ENCODE assay signal across 17 cellular contexts in genomic region chr7:37371755-37372154, GRCh38.
A peak's percentile ranks its signal among the peaks of the same experiment; 100 is the strongest.
DNase-seq lines count a peak whose midpoint lies in the region; ATAC-seq and TF ChIP-seq lines count a peak whose summit lies in the region.
"Had no signal": no experiment of that assay in that cellular context is flagged by ENCODE, and none has a peak within 500 bp of the region (broad histone marks: within the 10 kb centered on the region; RNA-seq: fewer than 3 reads in every experiment).

No MANE protein-coding gene starts in this region.

- no peak overlapping the region for H3K4me3 ChIP-seq in mesendoderm (ENCODE audit: low read length)
- H3K4me3 ChIP-seq: Peyer's patch had no signal

- H3K56ac ChIP-seq in mesendoderm (ENCODE audit: low read length) = no peak overlapping the region

- H3K4me1 ChIP-seq in mesendoderm (ENCODE audit: control insufficient read depth, low read depth, low read length) = peaks cover 7% of the 10 kb centered on the region
- H3K4me1 ChIP-seq: Peyer's patch had no signal

- H3K23ac ChIP-seq in mesendoderm (ENCODE audit: low read length) = no peak overlapping the region

- H3K27ac Mint-ChIP-seq in activated CD8-positive, alpha-beta T cell treated with anti-CD3 and anti-CD28 coated beads for 36 hours = peak overlapping the region; percentile 23
- H3K27ac Mint-ChIP-seq in activated CD8-positive, alpha-beta T cell treated with anti-CD3 and anti-CD28 coated beads, Interleukin-2, amount 10 ng/mL, durations not matched to agents 7 days and 5 days = no peak overlapping the region
- H3K27ac Mint-ChIP-seq: H9 had no signal

- peaks cover 13% of the 10 kb centered on the region for H3K36me3 Mint-ChIP-seq in activated CD8-positive, alpha-beta T cell treated with anti-CD3 and anti-CD28 coated beads for 36 hours (ENCODE audit: low read depth)
- peaks cover 12% of the 10 kb centered on the region for H3K36me3 Mint-ChIP-seq in activated CD8-positive, alpha-beta T cell treated with anti-CD3 and anti-CD28 coated beads, Interleukin-2, amount 10 ng/mL, durations not matched to agents 7 days and 5 days (ENCODE audit: low read depth)

- H2BK120ac ChIP-seq in mesendoderm (ENCODE audit: low read depth, low read length) = no peak overlapping the region

- no peak overlapping the region for H2AK5ac ChIP-seq in mesendoderm (ENCODE audit: low read length)

- H2BK15ac ChIP-seq in mesendoderm (replicated peaks; ENCODE audit: low read depth) = no peak overlapping the region

- no peaks in the 10 kb centered on the region for H3K79me1 ChIP-seq in mesendoderm (ENCODE audit: low read length)

- H3K9ac ChIP-seq in mesendoderm (ENCODE audit: low read length) = no peak overlapping the region

- H3K27me3 Mint-ChIP-seq in activated CD8-positive, alpha-beta T cell treated with anti-CD3 and anti-CD28 coated beads for 36 hours = no peaks in the 10 kb centered on the region
- H3K27me3 Mint-ChIP-seq in activated CD8-positive, alpha-beta T cell treated with anti-CD3 and anti-CD28 coated beads, Interleukin-2, amount 10 ng/mL, durations not matched to agents 7 days and 5 days (ENCODE audit: low read depth) = peaks cover 11% of the 10 kb centered on the region

- no CpG with 5 or more reads among the region's 5 CpGs for WGBS in mesendoderm (ENCODE audit: extremely low coverage, insufficient coverage, low lambda C conversion rate)

- no peak overlapping the region for H2BK5ac ChIP-seq in mesendoderm (ENCODE audit: low read length)

- no peaks in the 10 kb centered on the region for H3K79me2 ChIP-seq in mesendoderm (ENCODE audit: control insufficient read depth, insufficient read depth, low read length)

- peaks cover 9% of the 10 kb centered on the region for H3K9me3 Mint-ChIP-seq in activated CD8-positive, alpha-beta T cell treated with anti-CD3 and anti-CD28 coated beads for 36 hours
- peaks cover 5% of the 10 kb centered on the region for H3K9me3 Mint-ChIP-seq in activated CD8-positive, alpha-beta T cell treated with anti-CD3 and anti-CD28 coated beads, Interleukin-2, amount 10 ng/mL, durations not matched to agents 7 days and 5 days (ENCODE audit: insufficient read depth)

- H3K27ac ChIP-seq in mesendoderm (ENCODE audit: low read depth, low read length) = no peak overlapping the region
- H3K27ac ChIP-seq: Peyer's patch had no signal

- POLR2A ChIA-PET in activated CD8-positive, alpha-beta T cell treated with anti-CD3 and anti-CD28 coated beads for 36 hours (lab: Charles Lee) = no interaction called here
- POLR2A ChIA-PET in activated CD8-positive, alpha-beta T cell treated with anti-CD3 and anti-CD28 coated beads, Interleukin-2, amount 10 ng/mL, durations not matched to agents 7 days and 5 days (lab: Charles Lee) = no interaction called here

- no peak overlapping the region for H3K4me2 ChIP-seq in mesendoderm (ENCODE audit: low read length)

- no peaks in the 10 kb centered on the region for H3K36me3 ChIP-seq in mesendoderm (ENCODE audit: control insufficient read depth, insufficient read depth, low read length)
- H3K36me3 ChIP-seq: Peyer's patch had no signal

- no peak for DNase-seq in activated CD8-positive, alpha-beta T cell treated with anti-CD3 and anti-CD28 coated beads for 36 hours
- no peak for DNase-seq in activated CD8-positive, alpha-beta T cell treated with anti-CD3 and anti-CD28 coated beads, Interleukin-2, amount 10 ng/mL, durations not matched to agents 7 days and 5 days
- DNase-seq in ELF-1 (ENCODE audit: low read depth, low spot score) (peak; percentile 60), mesendoderm (peak; percentile 98), NCI-H2171 treated with DMSO at 0.1 percent for 48 hours (lab: John Stamatoyannopoulos, UW) (no peak), NCI-H446 (lab: John Stamatoyannopoulos, UW) (no peak), NCI-H526 (lab: John Stamatoyannopoulos, UW) (no peak)
- DNase-seq in activated T-cell treated with anti-CD3 and anti-CD28 coated beads, Interleukin-2, amount 50 U/mL, for 48 hours = peak; percentile 42 to 43
- DNase-seq: Caco-2, H9, KG1, NCI-H1048, NCI-H146, NCI-H2107, NCI-H446 treated with DMSO at 0.1 percent for 48 hours, NCI-H82, Peyer's patch had no signal

- no peak overlapping the region for H3K4me3 Mint-ChIP-seq in activated CD8-positive, alpha-beta T cell treated with anti-CD3 and anti-CD28 coated beads for 36 hours
- H3K4me3 Mint-ChIP-seq in activated CD8-positive, alpha-beta T cell treated with anti-CD3 and anti-CD28 coated beads, Interleukin-2, amount 10 ng/mL, durations not matched to agents 7 days and 5 days = no peak overlapping the region
- H3K4me3 Mint-ChIP-seq: H9 had no signal

- H3K4me1 Mint-ChIP-seq in activated CD8-positive, alpha-beta T cell treated with anti-CD3 and anti-CD28 coated beads for 36 hours (ENCODE audit: low read depth) = peaks cover 49% of the 10 kb centered on the region
- H3K4me1 Mint-ChIP-seq in activated CD8-positive, alpha-beta T cell treated with anti-CD3 and anti-CD28 coated beads, Interleukin-2, amount 10 ng/mL, durations not matched to agents 7 days and 5 days (ENCODE audit: low read depth) = peaks cover 8% of the 10 kb centered on the region

- no peak overlapping the region for H3K18ac ChIP-seq in mesendoderm (ENCODE audit: low read length)

- H4K8ac ChIP-seq in mesendoderm (ENCODE audit: low read depth, low read length) = no peak overlapping the region

- peak; percentile 69 for ATAC-seq in activated CD8-positive, alpha-beta T cell treated with anti-CD3 and anti-CD28 coated beads for 36 hours
- no peak for ATAC-seq in activated CD8-positive, alpha-beta T cell treated with anti-CD3 and anti-CD28 coated beads, Interleukin-2, amount 10 ng/mL, durations not matched to agents 7 days and 5 days

- no peak for TF ChIP-seq CTCF in activated CD8-positive, alpha-beta T cell treated with anti-CD3 and anti-CD28 coated beads for 36 hours (IDR thresholded peaks at IDR 0.05)

- no peak overlapping the region for H3K4ac ChIP-seq in mesendoderm (ENCODE audit: low read depth, low read length)

- H4K5ac ChIP-seq in mesendoderm (ENCODE audit: low read length) = no peak overlapping the region

- intact Hi-C loops in activated CD8-positive, alpha-beta T cell treated with anti-CD3 and anti-CD28 coated beads for 36 hours (cut with micrococcal nuclease) = no loop called here

- H3K27me3 ChIP-seq in mesendoderm (ENCODE audit: insufficient read depth, low read length, poor library complexity) = no peaks in the 10 kb centered on the region
- H3K27me3 ChIP-seq: Peyer's patch had no signal

- CTCF ChIA-PET in activated CD8-positive, alpha-beta T cell treated with anti-CD3 and anti-CD28 coated beads for 36 hours (lab: Charles Lee) = no interaction called here
- CTCF ChIA-PET in activated CD8-positive, alpha-beta T cell treated with anti-CD3 and anti-CD28 coated beads, Interleukin-2, amount 10 ng/mL, durations not matched to agents 7 days and 5 days (lab: Charles Lee) = no interaction called here

Comparison
In these comparisons a context has a peak if more than half of its experiments do, and no peak if none do; other contexts are left out.
1. DNase-seq: peak in ELF-1 (single experiment), activated T-cell treated with anti-CD3 and anti-CD28 coated beads, Interleukin-2, amount 50 U/mL, for 48 hours (2 of 2) and mesendoderm (single experiment); none in activated CD8-positive, alpha-beta T cell treated with anti-CD3 and anti-CD28 coated beads for 36 hours (single experiment), activated CD8-positive, alpha-beta T cell treated with anti-CD3 and anti-CD28 coated beads, Interleukin-2, amount 10 ng/mL, durations not matched to agents 7 days and 5 days (single experiment), NCI-H2171 treated with DMSO at 0.1 percent for 48 hours (single experiment), NCI-H446 (0 of 2) and NCI-H526 (0 of 2).